8 cellular contexts compared by ENCODE assay signal in the genomic region with DNA sequence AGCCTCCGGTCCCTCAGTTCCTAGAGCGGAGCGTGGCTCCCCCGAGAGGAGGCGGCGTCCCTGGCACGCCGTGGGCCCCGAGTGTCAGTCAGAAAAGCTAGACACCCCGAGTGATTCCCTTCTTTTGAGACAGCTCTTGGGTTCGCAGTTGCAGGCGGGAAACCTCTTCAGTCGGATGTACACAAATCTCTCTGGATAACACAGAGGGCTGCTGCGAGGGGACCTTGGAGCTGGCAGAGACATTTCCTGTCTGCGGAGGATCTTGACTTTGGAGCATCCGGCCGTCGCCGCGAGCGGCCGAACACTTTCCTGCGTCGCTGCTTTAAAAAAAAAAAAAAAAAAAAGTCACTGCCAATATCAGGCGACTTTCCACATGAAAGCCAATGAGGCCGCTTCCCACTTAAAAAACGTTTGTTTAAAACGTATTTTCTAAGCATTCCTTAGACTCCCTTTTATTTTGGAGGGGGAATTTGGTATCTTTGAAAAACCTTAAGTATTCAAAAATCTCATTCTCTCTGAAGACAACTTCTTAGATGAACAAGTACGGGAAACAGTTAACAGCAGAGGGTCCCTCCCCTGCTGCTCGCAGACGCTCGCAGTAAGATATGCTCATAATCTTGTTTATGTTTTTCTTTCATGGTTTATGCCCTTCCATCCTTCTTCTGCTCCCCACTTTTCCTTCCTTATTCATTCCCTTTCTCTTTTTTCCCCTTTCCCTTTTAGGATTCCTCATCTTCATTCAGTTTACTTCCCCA. TPM values are rescaled to one million over a fixed set of nuclear protein-coding genes. Genes with fewer than 3 reads are reported as not detected.
A peak's percentile ranks its signal among the peaks of the same experiment; 100 is the strongest.
DNase-seq lines count a peak whose midpoint lies in the region; ATAC-seq and TF ChIP-seq lines count a peak whose summit lies in the region.

No MANE protein-coding gene starts in this region.

- TF ChIP-seq CTCF in coronary artery (IDR thresholded peaks at IDR 0.05) (no peak), upper lobe of right lung (IDR thresholded peaks at IDR 0.05) (no peak)

- H3K27me3 ChIP-seq in H7 (ENCODE audit: control insufficient read depth, insufficient read depth, low read length): peaks cover 49% of the 10 kb centered on the region
- H3K27me3 ChIP-seq in upper lobe of right lung: no peaks in the 10 kb centered on the region

- H3K27ac ChIP-seq in coronary artery (no peak overlapping the region), upper lobe of right lung (no peak overlapping the region)

- H3K36me3 ChIP-seq in H7 (replicated peaks; ENCODE audit: control insufficient read depth, insufficient read depth, low read length) (no peaks in the 10 kb centered on the region), upper lobe of right lung (peaks cover 9% of the 10 kb centered on the region)

- ATAC-seq in upper lobe of right lung (peak; percentile 64), HG03469 (IDR thresholded peaks at IDR 0.05; ENCODE audit: unreplicated experiment) (no peak)

- DNase-seq in ACHN (peak; percentile 77), H7 (peak; percentile 71), SK-N-DZ (ENCODE audit: low spot score) (peak; percentile 61), coronary artery (ENCODE audit: low spot score) (no peak), medulla oblongata (ENCODE audit: extremely low spot score) (peak; percentile 30), upper lobe of right lung (no peak), kidney glomerular epithelial cell (lab: John Stamatoyannopoulos, UW) (no peak)

- no peaks in the 10 kb centered on the region for H3K9me3 ChIP-seq in upper lobe of right lung

- intact Hi-C loops in upper lobe of right lung (cut with DNase I): no loop called here

- peaks cover 7% of the 10 kb centered on the region for H3K4me1 ChIP-seq in upper lobe of right lung

- H3K4me3 ChIP-seq in H7 (ENCODE audit: insufficient read depth, low read depth, low read length) (peak overlapping the region; percentile 43), coronary artery (peak overlapping the region; percentile 66), upper lobe of right lung (peak overlapping the region; percentile 39)

- in situ Hi-C loops in ACHN (cut with HindIII; ENCODE audit: low pct_ligation_motif_present, low pct_unique_long_range_greater_than_20kb, low sequenced_read_pairs): no loop called here

RNA-seq across cellular contexts. Expression of gene HHEX, which starts 9.9 kb away (rescaled TPM):
- total RNA-seq in H7 (2014; rRNA removed; shearing (Covaris generic)): 7.0 and 7.2 TPM in 2 replicates
- polyA plus RNA-seq in SK-N-DZ (2014; cell fraction: cytosol; rRNA removed): 0.53 and 2.4 TPM in 2 replicates
- 1.4 and 5.1 TPM in 2 replicates for polyA plus RNA-seq in SK-N-DZ (2014; cell fraction: nucleus; rRNA removed)
- 12.2 TPM for total RNA-seq in upper lobe of right lung

Comparison
In these comparisons a context has a peak if more than half of its experiments do, and no peak if none do; other contexts are left out.
1. DNase-seq: peak in ACHN (single experiment), H7 (single experiment), SK-N-DZ (single experiment) and medulla oblongata (single experiment); none in coronary artery (single experiment), upper lobe of right lung (single experiment) and kidney glomerular epithelial cell (single experiment).
2. Peak in every context shown above with its lines, with median percentiles within 50 percentile points of each other: H3K4me3 ChIP-seq.